ENCODE assay signal across 8 cellular contexts in the genomic region with DNA sequence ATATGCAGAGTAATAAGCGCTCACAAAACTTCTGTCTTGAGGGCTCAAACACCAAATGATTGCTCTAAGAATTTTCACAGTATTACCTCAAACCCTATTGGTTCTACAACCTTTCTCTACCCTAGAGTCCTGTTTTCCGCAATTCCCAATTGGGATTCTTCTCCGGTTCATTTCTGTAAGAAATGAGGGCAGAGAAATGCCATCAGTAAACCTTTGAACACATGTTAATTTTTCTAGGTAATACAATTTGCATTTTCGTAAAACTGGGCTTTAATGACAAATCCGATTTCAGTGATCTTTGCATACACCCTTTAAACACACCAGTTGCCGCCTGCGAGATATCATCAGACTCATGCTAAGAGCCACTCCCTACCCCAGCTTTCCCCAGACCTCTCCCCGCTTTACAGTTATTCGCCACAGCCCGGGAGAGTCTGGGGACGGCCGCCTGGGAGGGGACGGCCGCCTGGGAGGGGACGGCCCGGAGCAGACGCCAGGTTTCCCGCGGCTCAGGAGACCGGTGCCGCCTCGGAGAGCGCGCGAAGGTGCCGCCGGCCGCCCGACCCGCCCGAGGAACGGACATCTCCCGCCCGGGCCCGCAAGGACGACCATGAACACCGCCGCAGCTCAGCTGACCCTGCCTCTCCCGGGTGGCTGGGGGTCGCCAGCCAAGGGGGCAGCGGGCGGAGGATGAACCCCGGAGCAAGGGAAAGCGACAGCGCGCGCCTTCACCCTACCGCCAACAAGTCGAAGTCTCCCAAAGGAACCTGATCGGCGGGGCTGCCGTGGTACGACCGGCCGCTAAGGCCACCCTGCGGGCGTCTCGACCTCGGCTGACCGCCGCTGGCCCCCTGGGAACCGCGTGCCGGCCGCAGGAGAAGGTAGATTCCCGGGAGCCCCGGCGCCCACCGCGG. TPM values are rescaled to one million over a fixed set of nuclear protein-coding genes. Genes with fewer than 3 reads are reported as not detected.
A peak's percentile ranks its signal among the peaks of the same experiment; 100 is the strongest.
DNase-seq lines count a peak whose midpoint lies in the region; ATAC-seq and TF ChIP-seq lines count a peak whose summit lies in the region.

No MANE protein-coding gene starts in this region.

- no peaks in the 10 kb centered on the region for H3K27me3 ChIP-seq in HAP-1 (ENCODE audit: low read depth)
- H3K27me3 ChIP-seq in Loucy (ENCODE audit: insufficient read depth, low read length, poor library complexity, severe bottlenecking) = no peaks in the 10 kb centered on the region
- H3K27me3 ChIP-seq in mesendoderm (ENCODE audit: insufficient read depth, low read length, poor library complexity) = no peaks in the 10 kb centered on the region

- H3K9ac ChIP-seq in Loucy (ENCODE audit: low read depth, low read length, poor library complexity, severe bottlenecking) (peak overlapping the region; percentile 96), mesendoderm (ENCODE audit: low read length) (peak overlapping the region; percentile 87)

- H2BK5ac ChIP-seq in mesendoderm (ENCODE audit: low read length) = peak overlapping the region; percentile 13

- peak overlapping the region; percentile 94 for H3K27ac ChIP-seq in VCaP
- peak overlapping the region; percentile 89 for H3K27ac ChIP-seq in mesendoderm (ENCODE audit: low read depth, low read length)

- no peak overlapping the region for H2AK5ac ChIP-seq in mesendoderm (ENCODE audit: low read length)

- peak overlapping the region; percentile 85 for H2AFZ ChIP-seq in Loucy (ENCODE audit: low read length)

- no peak overlapping the region for H4K5ac ChIP-seq in mesendoderm (ENCODE audit: low read length)

- WGBS in mesendoderm (ENCODE audit: extremely low coverage, insufficient coverage, low lambda C conversion rate) = no CpG with 5 or more reads among the region's 70 CpGs

- DNase-seq in stimulated activated CD8-positive, alpha-beta memory T cell treated with anti-CD3 and anti-CD28 coated beads, Interleukin-12 subunit alpha, Interleukin-12 subunit beta, amount 100 ng/mL, for 1 hour (ENCODE audit: low read depth) = peak; percentile 7
- DNase-seq in stimulated activated CD8-positive, alpha-beta memory T cell treated with anti-CD3 and anti-CD28 coated beads, Interleukin-4, amount 100 ng/mL, for 48 hours = no peak
- DNase-seq in HAP-1 (ENCODE audit: low spot score in 2 of 2) (peak; percentile 35 to 66), mesendoderm (peak; percentile 83)
- peak; percentile 28 for DNase-seq in effector CD8-positive, alpha-beta T cell (lab: John Stamatoyannopoulos, UW)
- DNase-seq in stimulated activated naive CD8-positive, alpha-beta T cell treated with anti-CD3 and anti-CD28 coated beads, Interleukin-15, Interleukin-2, amounts not matched to agents 100 U/mL and 50 U/mL, for 24 hours = peak; percentile 61

- peak overlapping the region; percentile 97 for H3K56ac ChIP-seq in mesendoderm (ENCODE audit: low read length)

- H3K23ac ChIP-seq in mesendoderm (ENCODE audit: low read length) = peak overlapping the region; percentile 90

- H3K18ac ChIP-seq in mesendoderm (ENCODE audit: low read length) = peak overlapping the region; percentile 60

- H2BK15ac ChIP-seq in mesendoderm (replicated peaks; ENCODE audit: low read depth) = no peak overlapping the region

- H3K4me3 ChIP-seq in HAP-1 (peak overlapping the region; percentile 87), Loucy (ENCODE audit: low read length, poor library complexity, severe bottlenecking) (peak overlapping the region; percentile 98), mesendoderm (ENCODE audit: low read length) (peak overlapping the region; percentile 63)

- H4K20me1 ChIP-seq in Loucy (ENCODE audit: insufficient read depth, low read length, poor library complexity, severe bottlenecking) = peaks cover 41% of the 10 kb centered on the region

- TF ChIP-seq CTCF in Loucy (conservative IDR thresholded peaks at IDR 0.05; ENCODE audit: low read length) = no peak
- TF ChIP-seq CTCF in VCaP (conservative IDR thresholded peaks at IDR 0.05) = no peak

- no peak overlapping the region for H2BK120ac ChIP-seq in mesendoderm (ENCODE audit: low read depth, low read length)

- H4K8ac ChIP-seq in mesendoderm (ENCODE audit: low read depth, low read length) = no peak overlapping the region

- peak overlapping the region; percentile 18 for H3K4ac ChIP-seq in mesendoderm (ENCODE audit: low read depth, low read length)

- H3K9me3 ChIP-seq in HAP-1 = no peaks in the 10 kb centered on the region
- H3K9me3 ChIP-seq in Loucy (ENCODE audit: insufficient read depth, low read depth, low read length) = no peaks in the 10 kb centered on the region

- in situ Hi-C loops in HAP-1 (cut with MboI; ENCODE audit: low sequenced_read_pairs) = no loop called here

- H3F3A ChIP-seq in Loucy (ENCODE audit: low read depth) = no peaks in the 10 kb centered on the region

- H3K4me2 ChIP-seq in Loucy (ENCODE audit: low read depth, low read length, poor library complexity, severe bottlenecking) (peak overlapping the region; percentile 85), mesendoderm (ENCODE audit: low read length) (peak overlapping the region; percentile 32)

- H3K4me1 ChIP-seq in HAP-1 = peaks cover 55% of the 10 kb centered on the region
- H3K4me1 ChIP-seq in Loucy (ENCODE audit: insufficient read depth, low read length, poor library complexity, severe bottlenecking) = peaks cover 57% of the 10 kb centered on the region
- H3K4me1 ChIP-seq in mesendoderm (ENCODE audit: control insufficient read depth, low read depth, low read length) = no peaks in the 10 kb centered on the region

- ATAC-seq in stimulated activated naive CD8-positive, alpha-beta T cell treated with anti-CD3 and anti-CD28 coated beads, Interleukin-15, Interleukin-2, amounts not matched to agents 100 U/mL and 50 U/mL, for 24 hours = peak; percentile 58

- no peaks in the 10 kb centered on the region for H3K9me2 ChIP-seq in Loucy (replicated peaks; ENCODE audit: low read depth, low read length)

- H3K79me1 ChIP-seq in mesendoderm (ENCODE audit: low read length) = no peaks in the 10 kb centered on the region

- H3K79me2 ChIP-seq in Loucy (ENCODE audit: insufficient read depth, low read length) = peaks cover 72% of the 10 kb centered on the region
- peaks cover 39% of the 10 kb centered on the region for H3K79me2 ChIP-seq in mesendoderm (ENCODE audit: control insufficient read depth, insufficient read depth, low read length)

- H3K36me3 ChIP-seq in HAP-1 (replicated peaks) (no peaks in the 10 kb centered on the region), Loucy (ENCODE audit: insufficient read depth, low read length) (no peaks in the 10 kb centered on the region), mesendoderm (ENCODE audit: control insufficient read depth, insufficient read depth, low read length) (no peaks in the 10 kb centered on the region)

RNA-seq across cellular contexts. Expression of a gene that starts 0.5 kb away (rescaled TPM):
- polyA plus RNA-seq in mesendoderm (2013, experiment 1 of 2) = 34.0 TPM
- polyA plus RNA-seq in mesendoderm (2013, experiment 2 of 2) = 34.3 TPM

RNA-seq across cellular contexts. Expression of a gene that starts 0.8 kb away (rescaled TPM):
- polyA plus RNA-seq in mesendoderm (2013, experiment 1 of 2) = 10.4 TPM
- polyA plus RNA-seq in mesendoderm (2013, experiment 2 of 2) = 10.6 TPM
